Comparison of ENCODE assay signal across 1 cellular context in the genomic region with DNA sequence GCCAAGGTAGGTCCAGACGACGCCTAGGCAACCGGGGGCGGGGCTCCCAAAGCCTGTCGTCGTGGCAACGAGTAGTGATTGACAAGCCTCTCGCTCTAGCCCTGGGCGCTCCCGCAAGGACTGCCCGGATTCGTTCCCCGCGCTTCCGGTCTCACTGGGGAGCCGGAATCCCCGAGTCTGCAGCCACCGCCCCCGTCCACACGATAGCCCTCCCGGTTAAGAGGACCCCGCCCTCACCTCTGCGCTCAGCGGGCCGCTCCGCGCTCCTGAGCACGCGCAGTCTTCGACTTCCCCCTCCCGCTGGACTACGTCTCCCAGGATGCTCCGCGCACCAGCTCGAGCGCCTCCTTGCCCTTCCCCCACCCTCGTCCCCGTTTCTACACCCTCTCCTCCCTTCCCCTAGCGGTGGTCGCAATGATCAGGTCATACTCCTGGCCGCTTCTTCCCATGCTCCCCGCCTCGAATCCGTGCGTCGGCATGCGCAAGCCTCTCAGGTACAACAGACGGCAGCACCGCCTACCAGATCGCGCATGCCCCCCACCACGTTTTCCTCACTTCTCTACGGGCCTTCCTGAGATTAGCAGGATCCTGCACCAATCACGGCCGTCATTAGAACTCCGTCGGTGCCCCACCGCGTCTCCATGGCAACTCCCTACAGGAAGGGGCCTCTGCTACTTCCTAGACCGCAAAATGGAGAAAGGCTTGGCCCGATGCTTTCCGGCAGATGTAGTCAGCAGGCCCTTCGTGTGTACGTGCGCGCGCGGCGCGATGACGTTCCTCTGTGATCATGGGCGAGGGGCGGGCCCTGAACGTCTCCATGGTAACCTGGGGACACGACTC.
TF ChIP-seq lines count a peak whose summit lies in the region.

A gene (minus strand): TSS at position 518 of the 840 bp plus-strand sequence. CDS start 1,946 bp downstream, outside the sequence.

TF ChIP-seq in HepG2, 621 proteins besides CTCF, POLR2A, EP300 and RAD21 (continued from another document and continues in another):
- TF ChIP-seq GABPA (IDR thresholded peaks at IDR 0.05; ENCODE audit: low read depth, low read length): peak; percentile 69
- peak; percentile 89 for TF ChIP-seq GABPA (CRISPR knock-in tag; IDR thresholded peaks at IDR 0.05; ENCODE audit: low read depth)
- TF ChIP-seq KLF15 (CRISPR knock-in tag; IDR thresholded peaks at IDR 0.05; ENCODE audit: borderline replicate concordance): 0 out of 2 replicates have a peak, but pooled peaks have one; percentile 48
- peak; percentile 64; the same call in 1 of the 2 replicates for TF ChIP-seq MIER3 (CRISPR knock-in tag; IDR thresholded peaks at IDR 0.05; ENCODE audit: borderline replicate concordance)
- 0 out of 2 replicates have a peak, but pooled peaks have one; percentile 56 for TF ChIP-seq RFXAP (CRISPR knock-in tag; IDR thresholded peaks at IDR 0.05; ENCODE audit: borderline replicate concordance)
- TF ChIP-seq ZNF557 (CRISPR knock-in tag; IDR thresholded peaks at IDR 0.05): 0 out of 2 replicates have a peak, but pooled peaks have one; percentile 46
- TF ChIP-seq ZFP41 (CRISPR knock-in tag; IDR thresholded peaks at IDR 0.05; ENCODE audit: borderline replicate concordance): peak; percentile 28; the same call in 1 of the 2 replicates
- TF ChIP-seq NRL (CRISPR knock-in tag; IDR thresholded peaks at IDR 0.05; ENCODE audit: borderline replicate concordance): peak; percentile 85
- TF ChIP-seq, protein P1, sequence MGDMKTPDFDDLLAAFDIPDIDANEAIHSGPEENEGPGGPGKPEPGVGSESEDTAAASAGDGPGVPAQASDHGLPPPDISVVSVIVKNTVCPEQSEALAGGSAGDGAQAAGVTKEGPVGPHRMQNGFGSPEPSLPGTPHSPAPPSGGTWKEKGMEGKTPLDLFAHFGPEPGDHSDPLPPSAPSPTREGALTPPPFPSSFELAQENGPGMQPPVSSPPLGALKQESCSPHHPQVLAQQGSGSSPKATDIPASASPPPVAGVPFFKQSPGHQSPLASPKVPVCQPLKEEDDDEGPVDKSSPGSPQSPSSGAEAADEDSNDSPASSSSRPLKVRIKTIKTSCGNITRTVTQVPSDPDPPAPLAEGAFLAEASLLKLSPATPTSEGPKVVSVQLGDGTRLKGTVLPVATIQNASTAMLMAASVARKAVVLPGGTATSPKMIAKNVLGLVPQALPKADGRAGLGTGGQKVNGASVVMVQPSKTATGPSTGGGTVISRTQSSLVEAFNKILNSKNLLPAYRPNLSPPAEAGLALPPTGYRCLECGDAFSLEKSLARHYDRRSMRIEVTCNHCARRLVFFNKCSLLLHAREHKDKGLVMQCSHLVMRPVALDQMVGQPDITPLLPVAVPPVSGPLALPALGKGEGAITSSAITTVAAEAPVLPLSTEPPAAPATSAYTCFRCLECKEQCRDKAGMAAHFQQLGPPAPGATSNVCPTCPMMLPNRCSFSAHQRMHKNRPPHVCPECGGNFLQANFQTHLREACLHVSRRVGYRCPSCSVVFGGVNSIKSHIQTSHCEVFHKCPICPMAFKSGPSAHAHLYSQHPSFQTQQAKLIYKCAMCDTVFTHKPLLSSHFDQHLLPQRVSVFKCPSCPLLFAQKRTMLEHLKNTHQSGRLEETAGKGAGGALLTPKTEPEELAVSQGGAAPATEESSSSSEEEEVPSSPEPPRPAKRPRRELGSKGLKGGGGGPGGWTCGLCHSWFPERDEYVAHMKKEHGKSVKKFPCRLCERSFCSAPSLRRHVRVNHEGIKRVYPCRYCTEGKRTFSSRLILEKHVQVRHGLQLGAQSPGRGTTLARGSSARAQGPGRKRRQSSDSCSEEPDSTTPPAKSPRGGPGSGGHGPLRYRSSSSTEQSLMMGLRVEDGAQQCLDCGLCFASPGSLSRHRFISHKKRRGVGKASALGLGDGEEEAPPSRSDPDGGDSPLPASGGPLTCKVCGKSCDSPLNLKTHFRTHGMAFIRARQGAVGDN (CRISPR knock-in tag; IDR thresholded peaks at IDR 0.05): peak; percentile 89
- peak; percentile 82; the same call in 1 of the 2 replicates for TF ChIP-seq ZNF782 (CRISPR knock-in tag; IDR thresholded peaks at IDR 0.05; ENCODE audit: borderline replicate concordance)
- peak; percentile 22; the same call in 1 of the 2 replicates for TF ChIP-seq ZFP1 (CRISPR knock-in tag; IDR thresholded peaks at IDR 0.05)
- TF ChIP-seq, protein P2, sequence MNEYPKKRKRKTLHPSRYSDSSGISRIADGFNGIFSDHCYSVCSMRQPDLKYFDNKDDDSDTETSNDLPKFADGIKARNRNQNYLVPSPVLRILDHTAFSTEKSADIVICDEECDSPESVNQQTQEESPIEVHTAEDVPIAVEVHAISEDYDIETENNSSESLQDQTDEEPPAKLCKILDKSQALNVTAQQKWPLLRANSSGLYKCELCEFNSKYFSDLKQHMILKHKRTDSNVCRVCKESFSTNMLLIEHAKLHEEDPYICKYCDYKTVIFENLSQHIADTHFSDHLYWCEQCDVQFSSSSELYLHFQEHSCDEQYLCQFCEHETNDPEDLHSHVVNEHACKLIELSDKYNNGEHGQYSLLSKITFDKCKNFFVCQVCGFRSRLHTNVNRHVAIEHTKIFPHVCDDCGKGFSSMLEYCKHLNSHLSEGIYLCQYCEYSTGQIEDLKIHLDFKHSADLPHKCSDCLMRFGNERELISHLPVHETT (CRISPR knock-in tag; conservative IDR thresholded peaks at IDR 0.05): peak; percentile 93
- no peak for TF ChIP-seq NR2F1 (CRISPR knock-in tag; IDR thresholded peaks at IDR 0.05)
- no peak for TF ChIP-seq ZNF260 (CRISPR knock-in tag; IDR thresholded peaks at IDR 0.05; ENCODE audit: borderline replicate concordance, low read depth)
- TF ChIP-seq ZSCAN29 (CRISPR knock-in tag; conservative IDR thresholded peaks at IDR 0.05): peak; percentile 68
- peak; percentile 65 for TF ChIP-seq HNRNPK (IDR thresholded peaks at IDR 0.05; ENCODE audit: low read depth, low read length, poor library complexity, severe bottlenecking)
- TF ChIP-seq TCF7 (IDR thresholded peaks at IDR 0.05; ENCODE audit: low read depth): no peak
- TF ChIP-seq ERF (CRISPR knock-in tag; IDR thresholded peaks at IDR 0.05): peak; percentile 51; the same call in 1 of the 2 replicates
- TF ChIP-seq ZKSCAN8 (CRISPR knock-in tag; IDR thresholded peaks at IDR 0.05; ENCODE audit: borderline replicate concordance): 0 out of 2 replicates have a peak, but pooled peaks have one; percentile 48
- TF ChIP-seq SOX6 (IDR thresholded peaks at IDR 0.05): no peak
- peak; percentile 55; the same call in 1 of the 2 replicates for TF ChIP-seq SOX6 (CRISPR knock-in tag; IDR thresholded peaks at IDR 0.05)
- no peak for TF ChIP-seq SMYD3 (CRISPR knock-in tag; IDR thresholded peaks at IDR 0.05)
- 0 out of 2 replicates have a peak, but pooled peaks have one; percentile 5 for TF ChIP-seq BCL6 (CRISPR knock-in tag; IDR thresholded peaks at IDR 0.05)
- TF ChIP-seq, protein P3, sequence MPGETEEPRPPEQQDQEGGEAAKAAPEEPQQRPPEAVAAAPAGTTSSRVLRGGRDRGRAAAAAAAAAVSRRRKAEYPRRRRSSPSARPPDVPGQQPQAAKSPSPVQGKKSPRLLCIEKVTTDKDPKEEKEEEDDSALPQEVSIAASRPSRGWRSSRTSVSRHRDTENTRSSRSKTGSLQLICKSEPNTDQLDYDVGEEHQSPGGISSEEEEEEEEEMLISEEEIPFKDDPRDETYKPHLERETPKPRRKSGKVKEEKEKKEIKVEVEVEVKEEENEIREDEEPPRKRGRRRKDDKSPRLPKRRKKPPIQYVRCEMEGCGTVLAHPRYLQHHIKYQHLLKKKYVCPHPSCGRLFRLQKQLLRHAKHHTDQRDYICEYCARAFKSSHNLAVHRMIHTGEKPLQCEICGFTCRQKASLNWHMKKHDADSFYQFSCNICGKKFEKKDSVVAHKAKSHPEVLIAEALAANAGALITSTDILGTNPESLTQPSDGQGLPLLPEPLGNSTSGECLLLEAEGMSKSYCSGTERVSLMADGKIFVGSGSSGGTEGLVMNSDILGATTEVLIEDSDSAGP (CRISPR knock-in tag; IDR thresholded peaks at IDR 0.05; ENCODE audit: borderline replicate concordance): peak; percentile 94
- peak; percentile 99 for TF ChIP-seq AKAP8 (CRISPR knock-in tag; IDR thresholded peaks at IDR 0.05)
- TF ChIP-seq, protein P4, sequence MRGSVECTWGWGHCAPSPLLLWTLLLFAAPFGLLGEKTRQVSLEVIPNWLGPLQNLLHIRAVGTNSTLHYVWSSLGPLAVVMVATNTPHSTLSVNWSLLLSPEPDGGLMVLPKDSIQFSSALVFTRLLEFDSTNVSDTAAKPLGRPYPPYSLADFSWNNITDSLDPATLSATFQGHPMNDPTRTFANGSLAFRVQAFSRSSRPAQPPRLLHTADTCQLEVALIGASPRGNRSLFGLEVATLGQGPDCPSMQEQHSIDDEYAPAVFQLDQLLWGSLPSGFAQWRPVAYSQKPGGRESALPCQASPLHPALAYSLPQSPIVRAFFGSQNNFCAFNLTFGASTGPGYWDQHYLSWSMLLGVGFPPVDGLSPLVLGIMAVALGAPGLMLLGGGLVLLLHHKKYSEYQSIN (CRISPR knock-in tag; IDR thresholded peaks at IDR 0.05; ENCODE audit: borderline replicate concordance): no peak
- TF ChIP-seq, protein P5, sequence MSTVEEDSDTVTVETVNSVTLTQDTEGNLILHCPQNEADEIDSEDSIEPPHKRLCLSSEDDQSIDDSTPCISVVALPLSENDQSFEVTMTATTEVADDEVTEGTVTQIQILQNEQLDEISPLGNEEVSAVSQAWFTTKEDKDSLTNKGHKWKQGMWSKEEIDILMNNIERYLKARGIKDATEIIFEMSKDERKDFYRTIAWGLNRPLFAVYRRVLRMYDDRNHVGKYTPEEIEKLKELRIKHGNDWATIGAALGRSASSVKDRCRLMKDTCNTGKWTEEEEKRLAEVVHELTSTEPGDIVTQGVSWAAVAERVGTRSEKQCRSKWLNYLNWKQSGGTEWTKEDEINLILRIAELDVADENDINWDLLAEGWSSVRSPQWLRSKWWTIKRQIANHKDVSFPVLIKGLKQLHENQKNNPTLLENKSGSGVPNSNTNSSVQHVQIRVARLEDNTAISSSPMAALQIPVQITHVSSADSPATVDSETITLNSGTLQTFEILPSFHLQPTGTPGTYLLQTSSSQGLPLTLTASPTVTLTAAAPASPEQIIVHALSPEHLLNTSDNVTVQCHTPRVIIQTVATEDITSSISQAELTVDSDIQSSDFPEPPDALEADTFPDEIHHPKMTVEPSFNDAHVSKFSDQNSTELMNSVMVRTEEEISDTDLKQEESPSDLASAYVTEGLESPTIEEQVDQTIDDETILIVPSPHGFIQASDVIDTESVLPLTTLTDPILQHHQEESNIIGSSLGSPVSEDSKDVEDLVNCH (CRISPR knock-in tag; IDR thresholded peaks at IDR 0.05): no peak
- TF ChIP-seq, protein P6, sequence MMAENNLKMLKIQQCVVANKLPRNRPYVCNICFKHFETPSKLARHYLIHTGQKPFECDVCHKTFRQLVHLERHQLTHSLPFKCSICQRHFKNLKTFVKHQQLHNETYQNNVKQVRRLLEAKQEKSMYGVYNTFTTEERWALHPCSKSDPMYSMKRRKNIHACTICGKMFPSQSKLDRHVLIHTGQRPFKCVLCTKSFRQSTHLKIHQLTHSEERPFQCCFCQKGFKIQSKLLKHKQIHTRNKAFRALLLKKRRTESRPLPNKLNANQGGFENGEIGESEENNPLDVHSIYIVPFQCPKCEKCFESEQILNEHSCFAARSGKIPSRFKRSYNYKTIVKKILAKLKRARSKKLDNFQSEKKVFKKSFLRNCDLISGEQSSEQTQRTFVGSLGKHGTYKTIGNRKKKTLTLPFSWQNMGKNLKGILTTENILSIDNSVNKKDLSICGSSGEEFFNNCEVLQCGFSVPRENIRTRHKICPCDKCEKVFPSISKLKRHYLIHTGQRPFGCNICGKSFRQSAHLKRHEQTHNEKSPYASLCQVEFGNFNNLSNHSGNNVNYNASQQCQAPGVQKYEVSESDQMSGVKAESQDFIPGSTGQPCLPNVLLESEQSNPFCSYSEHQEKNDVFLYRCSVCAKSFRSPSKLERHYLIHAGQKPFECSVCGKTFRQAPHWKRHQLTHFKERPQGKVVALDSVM (CRISPR knock-in tag; IDR thresholded peaks at IDR 0.05): no peak
- TF ChIP-seq SRY (CRISPR knock-in tag; IDR thresholded peaks at IDR 0.05): no peak
- TF ChIP-seq ZNF781 (CRISPR knock-in tag; IDR thresholded peaks at IDR 0.05; ENCODE audit: borderline replicate concordance, not compliant biosample characterization): peak; percentile 47
- peak; percentile 100 for TF ChIP-seq RFX1 (IDR thresholded peaks at IDR 0.05)
- TF ChIP-seq NFIC (IDR thresholded peaks at IDR 0.05; ENCODE audit: low read length): no peak
- TF ChIP-seq, protein P7, sequence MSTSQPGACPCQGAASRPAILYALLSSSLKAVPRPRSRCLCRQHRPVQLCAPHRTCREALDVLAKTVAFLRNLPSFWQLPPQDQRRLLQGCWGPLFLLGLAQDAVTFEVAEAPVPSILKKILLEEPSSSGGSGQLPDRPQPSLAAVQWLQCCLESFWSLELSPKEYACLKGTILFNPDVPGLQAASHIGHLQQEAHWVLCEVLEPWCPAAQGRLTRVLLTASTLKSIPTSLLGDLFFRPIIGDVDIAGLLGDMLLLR (CRISPR knock-in tag; IDR thresholded peaks at IDR 0.05): 0 out of 2 replicates have a peak, but pooled peaks have one; percentile 27
- no peak for TF ChIP-seq SCMH1 (CRISPR knock-in tag; IDR thresholded peaks at IDR 0.05; ENCODE audit: borderline replicate concordance)
- TF ChIP-seq ZNF761 (CRISPR knock-in tag; conservative IDR thresholded peaks at IDR 0.05): peak; percentile 36; the same call in 1 of the 2 replicates
- TF ChIP-seq DNMT3B (CRISPR knock-in tag; conservative IDR thresholded peaks at IDR 0.05): 0 out of 2 replicates have a peak, but pooled peaks have one; percentile 52
- TF ChIP-seq, protein P8, sequence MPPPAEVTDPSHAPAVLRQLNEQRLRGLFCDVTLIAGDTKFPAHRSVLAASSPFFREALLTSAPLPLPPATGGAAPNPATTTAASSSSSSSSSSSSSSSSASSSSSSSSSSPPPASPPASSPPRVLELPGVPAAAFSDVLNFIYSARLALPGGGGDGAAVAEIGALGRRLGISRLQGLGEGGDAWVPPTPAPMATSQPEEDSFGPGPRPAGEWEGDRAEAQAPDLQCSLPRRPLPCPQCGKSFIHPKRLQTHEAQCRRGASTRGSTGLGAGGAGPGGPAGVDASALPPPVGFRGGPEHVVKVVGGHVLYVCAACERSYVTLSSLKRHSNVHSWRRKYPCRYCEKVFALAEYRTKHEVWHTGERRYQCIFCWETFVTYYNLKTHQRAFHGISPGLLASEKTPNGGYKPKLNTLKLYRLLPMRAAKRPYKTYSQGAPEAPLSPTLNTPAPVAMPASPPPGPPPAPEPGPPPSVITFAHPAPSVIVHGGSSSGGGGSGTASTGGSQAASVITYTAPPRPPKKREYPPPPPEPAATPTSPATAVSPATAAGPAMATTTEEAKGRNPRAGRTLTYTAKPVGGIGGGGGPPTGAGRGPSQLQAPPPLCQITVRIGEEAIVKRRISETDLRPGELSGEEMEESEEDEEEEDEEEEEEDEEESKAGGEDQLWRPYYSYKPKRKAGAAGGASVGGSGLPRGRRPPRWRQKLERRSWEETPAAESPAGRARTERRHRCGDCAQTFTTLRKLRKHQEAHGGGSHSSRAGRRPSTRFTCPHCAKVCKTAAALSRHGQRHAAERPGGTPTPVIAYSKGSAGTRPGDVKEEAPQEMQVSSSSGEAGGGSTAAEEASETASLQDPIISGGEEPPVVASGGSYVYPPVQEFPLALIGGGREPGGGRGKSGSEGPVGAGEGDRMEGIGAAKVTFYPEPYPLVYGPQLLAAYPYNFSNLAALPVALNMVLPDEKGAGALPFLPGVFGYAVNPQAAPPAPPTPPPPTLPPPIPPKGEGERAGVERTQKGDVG (CRISPR knock-in tag; IDR thresholded peaks at IDR 0.05; ENCODE audit: borderline replicate concordance): no peak
- no peak for TF ChIP-seq SNRNP70 (IDR thresholded peaks at IDR 0.05; ENCODE audit: low read depth, low read length)
- TF ChIP-seq XRCC5 (optimal IDR thresholded peaks at IDR 0.05; ENCODE audit: low read length): peak; percentile 60
- TF ChIP-seq, protein P9, sequence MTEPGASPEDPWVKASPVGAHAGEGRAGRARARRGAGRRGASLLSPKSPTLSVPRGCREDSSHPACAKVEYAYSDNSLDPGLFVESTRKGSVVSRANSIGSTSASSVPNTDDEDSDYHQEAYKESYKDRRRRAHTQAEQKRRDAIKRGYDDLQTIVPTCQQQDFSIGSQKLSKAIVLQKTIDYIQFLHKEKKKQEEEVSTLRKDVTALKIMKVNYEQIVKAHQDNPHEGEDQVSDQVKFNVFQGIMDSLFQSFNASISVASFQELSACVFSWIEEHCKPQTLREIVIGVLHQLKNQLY (CRISPR knock-in tag; IDR thresholded peaks at IDR 0.05): no peak
